ENCODE assay signal across 18 cellular contexts in the genomic region with DNA sequence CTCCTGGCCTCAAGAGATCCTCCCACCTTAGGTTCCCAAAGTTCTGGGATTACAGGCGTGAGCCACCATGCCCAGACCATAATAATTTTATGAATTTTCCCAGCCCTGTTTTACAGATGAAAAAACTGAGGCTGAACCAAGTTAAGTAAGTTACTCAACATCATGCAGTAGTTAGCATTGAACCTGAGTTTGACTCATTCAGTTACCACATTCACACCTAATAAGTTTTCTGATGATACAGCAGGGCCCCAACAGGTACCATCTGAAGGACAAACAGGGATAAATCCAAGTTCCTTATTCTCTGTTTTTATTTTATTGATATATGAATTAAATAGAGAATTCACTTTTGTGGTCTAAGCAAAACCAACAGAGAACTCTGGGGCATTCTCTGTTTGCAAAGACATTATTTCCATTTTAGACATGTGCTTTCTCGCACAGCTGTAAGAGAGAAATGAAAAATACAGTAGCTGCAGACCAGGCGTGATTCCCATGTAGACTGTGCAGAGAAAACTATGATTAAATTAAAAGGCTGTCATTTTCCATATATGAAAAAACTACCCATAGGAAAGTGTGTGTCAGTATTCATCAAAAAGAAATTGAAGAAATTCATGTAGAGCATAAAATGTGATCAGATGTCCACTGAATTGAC. TPM values are rescaled to one million over a fixed set of nuclear protein-coding genes. Genes with fewer than 3 reads are reported as not detected.
DNase-seq lines count a peak whose midpoint lies in the region; ATAC-seq, FAIRE-seq and TF ChIP-seq lines count a peak whose summit lies in the region.
"Had no signal": no experiment of that assay in that cellular context is flagged by ENCODE, and none has a peak within 500 bp of the region (broad histone marks: within the 10 kb centered on the region; RNA-seq: fewer than 3 reads in every experiment).

No MANE protein-coding gene starts in this region.

- no peak overlapping the region for H3K27ac ChIP-seq in tibial nerve
- H3K27ac ChIP-seq: ovary, SJSA1 had no signal

- no peak for TF ChIP-seq CTCF in tibial nerve (IDR thresholded peaks at IDR 0.05)

- peaks cover 53 to 67% (median 54%) of the 10 kb centered on the region in 3 donors for H3K4me1 Mint-ChIP-seq in IgD-negative memory B cell
- peaks cover 36 to 90% (median 87%) of the 10 kb centered on the region in 4 donors for H3K4me1 Mint-ChIP-seq in naive thymus-derived CD8-positive, alpha-beta T cell

- H3K27ac Mint-ChIP-seq in IgD-negative memory B cell = peak overlapping the region; percentile 1 to 47 (median 28)
- H3K27ac Mint-ChIP-seq in naive thymus-derived CD8-positive, alpha-beta T cell = peak overlapping the region; percentile 38 to 89 (median 78)

- ATAC-seq in GM18907 (IDR thresholded peaks at IDR 0.05; ENCODE audit: unreplicated experiment) = peak; percentile 55
- no peak for ATAC-seq in naive thymus-derived CD8-positive, alpha-beta T cell
- ATAC-seq: left cardiac atrium; stimulated activated effector memory CD8-positive, alpha-beta T cell treated with anti-CD3 and anti-CD28 coated beads, Interleukin-12 subunit alpha, Interleukin-12 subunit beta, amount 100 ng/mL, for 72 hours had no signal

- no peaks in the 10 kb centered on the region for H3K36me3 ChIP-seq in tibial nerve
- H3K36me3 ChIP-seq: ovary, SJSA1 had no signal

- peaks cover 10% of the 10 kb centered on the region for H3K36me3 Mint-ChIP-seq in IgD-negative memory B cell
- H3K36me3 Mint-ChIP-seq in naive thymus-derived CD8-positive, alpha-beta T cell = peaks cover 0 to 30% (median 18%) of the 10 kb centered on the region in 3 donors

- H3K4me3 ChIP-seq in tibial nerve = no peak overlapping the region
- H3K4me3 ChIP-seq: ovary, SJSA1 had no signal

- H3K4me3 Mint-ChIP-seq in IgD-negative memory B cell = peak overlapping the region in 1 of 4 donors; percentile 49
- H3K4me3 Mint-ChIP-seq in naive thymus-derived CD8-positive, alpha-beta T cell = peak overlapping the region in 5 of 10 donors; percentile 9 to 42 (median 14)
- H3K4me3 Mint-ChIP-seq: CD14-positive monocyte; stimulated activated effector memory CD8-positive, alpha-beta T cell treated with anti-CD3 and anti-CD28 coated beads, Interleukin-12 subunit alpha, Interleukin-12 subunit beta, amount 100 ng/mL, for 72 hours had no signal

- no peaks in the 10 kb centered on the region for H3K4me1 ChIP-seq in tibial nerve

- FAIRE-seq in GM12891 (lab: Jason Lieb, UNC) = peak; percentile 66
- FAIRE-seq: bronchial epithelial cell, H54 had no signal

- POLR2A ChIA-PET in naive thymus-derived CD8-positive, alpha-beta T cell (lab: Charles Lee) = no interaction called here

- 78 to 81% methylated on average over 3 of the region's 3 CpGs for WGBS in tibial nerve, 2 donors

- no peaks in the 10 kb centered on the region for H3K27me3 ChIP-seq in tibial nerve
- H3K27me3 ChIP-seq: ovary, SJSA1 had no signal

- no peak for TF ChIP-seq POLR2A in GM12891 (IDR thresholded peaks at IDR 0.05; ENCODE audit: low read depth, low read length)
- TF ChIP-seq POLR2A in tibial nerve (IDR thresholded peaks at IDR 0.05) = no peak

- H3K9me3 ChIP-seq in tibial nerve = no peaks in the 10 kb centered on the region
- H3K9me3 ChIP-seq: SJSA1 had no signal

- no peaks in the 10 kb centered on the region for H3K27me3 Mint-ChIP-seq in IgD-negative memory B cell
- H3K27me3 Mint-ChIP-seq in naive thymus-derived CD8-positive, alpha-beta T cell = no peaks in the 10 kb centered on the region

- DNase-seq in GM12891 (ENCODE audit: insufficient read length, low spot score) (no peak), foreskin melanocyte (no peak), tibial nerve (ENCODE audit: low spot score in 2 of 2) (no peak), NCI-H187 treated with DMSO at 0.1 percent for 48 hours (lab: John Stamatoyannopoulos, UW) (no peak)
- DNase-seq in naive thymus-derived CD8-positive, alpha-beta T cell = no peak
- DNase-seq: activated gamma-delta T cell treated with Interleukin-2 at 50 U/mL for 16 hours, hippocampal formation, left cardiac atrium, NCI-H1694 treated with DMSO at 0.1 percent for 48 hours, NCI-H446 treated with DMSO at 0.1 percent for 48 hours, ovary had no signal

- H3K9me3 Mint-ChIP-seq in IgD-negative memory B cell = no peaks in the 10 kb centered on the region
- peaks cover 0 to 3% (median 0%) of the 10 kb centered on the region in 9 donors for H3K9me3 Mint-ChIP-seq in naive thymus-derived CD8-positive, alpha-beta T cell
- H3K9me3 Mint-ChIP-seq: CD14-positive monocyte; stimulated activated effector memory CD8-positive, alpha-beta T cell treated with anti-CD3 and anti-CD28 coated beads, Interleukin-12 subunit alpha, Interleukin-12 subunit beta, amount 100 ng/mL, for 72 hours had no signal

- no peak for TF ChIP-seq EP300 in tibial nerve (IDR thresholded peaks at IDR 0.05)

TF ChIP-seq in GM12891, 5 proteins besides CTCF, POLR2A, EP300 and RAD21:
- TF ChIP-seq POLR2AphosphoS5 (IDR thresholded peaks at IDR 0.05; ENCODE audit: low read depth, low read length) (no peak), TAF1 (IDR thresholded peaks at IDR 0.05; ENCODE audit: low read depth, low read length) (no peak)

RNA-seq across cellular contexts. Expression of a gene that starts 26.6 kb away (rescaled TPM):
- polyA plus RNA-seq in GM12891 (2012; ENCODE audit: low read depth, missing spikeins) = 52.0 TPM
- polyA plus RNA-seq in IgD-negative memory B cell = 66.4 TPM
- total RNA-seq in naive thymus-derived CD8-positive, alpha-beta T cell = 100 to 1,000 TPM in 1 of 2 experiments, 10 to 100 TPM in 1; 91.6 to 102 TPM
- polyA plus RNA-seq in naive thymus-derived CD8-positive, alpha-beta T cell = 10 to 100 TPM; 50.0 to 68.5 (median 65.1) TPM
- total RNA-seq in tibial nerve = 1 to 10 TPM; 6.1 to 9.3 (median 7.9) TPM
- total RNA-seq: bronchial epithelial cell, SJSA1 had no signal

Comparison
In these comparisons a context has a peak if more than half of its experiments do, and no peak if none do; other contexts are left out.
1. RNA of a gene that starts 26.6 kb away (total RNA-seq): 91.6 to 102 TPM in naive thymus-derived CD8-positive, alpha-beta T cell; 6.1 to 9.3 TPM in tibial nerve; every median in the first group is over 4 times any median in the second.